Comparison of ENCODE assay signal across 9 cellular contexts in genomic region chr22:49935561-49935960, GRCh38. TPM values are rescaled to one million over a fixed set of nuclear protein-coding genes. Genes with fewer than 3 reads are reported as not detected.
A peak's percentile ranks its signal among the peaks of the same experiment; 100 is the strongest.
DNase-seq lines count a peak whose midpoint lies in the region; ATAC-seq and TF ChIP-seq lines count a peak whose summit lies in the region.
"Had no signal": no experiment of that assay in that cellular context is flagged by ENCODE, and none has a peak within 500 bp of the region (broad histone marks: within the 10 kb centered on the region; RNA-seq: fewer than 3 reads in every experiment).

No MANE protein-coding gene starts in this region.

- H3K27ac Mint-ChIP-seq in activated CD4-positive, alpha-beta T cell treated with anti-CD3 and anti-CD28 coated beads for 36 hours: no peak overlapping the region
- H3K27ac Mint-ChIP-seq in nephron progenitor cell: no peak overlapping the region

- peaks cover 49% of the 10 kb centered on the region for H3K4me1 Mint-ChIP-seq in activated CD4-positive, alpha-beta T cell treated with anti-CD3 and anti-CD28 coated beads for 36 hours
- H3K4me1 Mint-ChIP-seq in nephron progenitor cell: peaks cover 36% of the 10 kb centered on the region

- no peaks in the 10 kb centered on the region for H3K27me3 Mint-ChIP-seq in activated CD4-positive, alpha-beta T cell treated with anti-CD3 and anti-CD28 coated beads for 36 hours
- H3K27me3 Mint-ChIP-seq in nephron progenitor cell (ENCODE audit: low read depth, poor library complexity): peaks cover 32% of the 10 kb centered on the region

- no peak overlapping the region for H3K4me3 Mint-ChIP-seq in activated CD4-positive, alpha-beta T cell treated with anti-CD3 and anti-CD28 coated beads for 36 hours
- no peak overlapping the region for H3K4me3 Mint-ChIP-seq in nephron progenitor cell

- no peaks in the 10 kb centered on the region for H3K9me3 Mint-ChIP-seq in activated CD4-positive, alpha-beta T cell treated with anti-CD3 and anti-CD28 coated beads for 36 hours (ENCODE audit: low read depth)
- H3K9me3 Mint-ChIP-seq in nephron progenitor cell: no peaks in the 10 kb centered on the region
- H3K9me3 Mint-ChIP-seq: activated naive CD4-positive, alpha-beta T cell treated with anti-CD3 and anti-CD28 coated beads, Interleukin-2, amount 50 U/mL, for 72 hours had no signal

- POLR2A ChIA-PET in activated CD4-positive, alpha-beta T cell treated with anti-CD3 and anti-CD28 coated beads for 36 hours (lab: Charles Lee): interaction anchor here (0.6 to 3.2 kb wide), 8 partner anchors 16 to 44 kb away, joined by 3 to 46 read pairs (median 5); partner anchors contain the start of gene PIM3
- POLR2A ChIA-PET in RWPE1 (lab: Yijun Ruan, JAX; ENCODE audit: low non-redundant PET): interaction anchor here (0.8 to 1.7 kb wide), 3 partner anchors 11 to 27 kb away, joined by 3 to 10 read pairs (median 4); no protein-coding TSS in a partner anchor

- TF ChIP-seq CTCF in RWPE1 (conservative IDR thresholded peaks at IDR 0.05; ENCODE audit: low read depth): no peak
- TF ChIP-seq CTCF in fibroblast of mammary gland (conservative IDR thresholded peaks at IDR 0.05; ENCODE audit: control insufficient read depth, insufficient read depth, low read depth, low read length): no peak
- no peak for TF ChIP-seq CTCF in nephron progenitor cell (IDR thresholded peaks at IDR 0.05)

- no peak for ATAC-seq in activated CD4-positive, alpha-beta T cell treated with anti-CD3 and anti-CD28 coated beads for 36 hours
- no peak for ATAC-seq in HG02981 (IDR thresholded peaks at IDR 0.05; ENCODE audit: unreplicated experiment)

- DNase-seq in activated CD4-positive, alpha-beta T cell treated with anti-CD3 and anti-CD28 coated beads, Interleukin-2, amount 50 U/mL, for 4 hours: peak; percentile 52 to 65
- no peak for DNase-seq in activated CD4-positive, alpha-beta T cell treated with anti-CD3 and anti-CD28 coated beads for 36 hours
- DNase-seq in RWPE1 (ENCODE audit: low spot score) (no peak), fibroblast of mammary gland (ENCODE audit: low read depth) (peak; percentile 27), GM03348 (ENCODE audit: low spot score) (no peak), nephron progenitor cell (no peak)
- DNase-seq in stimulated activated naive CD4-positive, alpha-beta T cell (lab: John Stamatoyannopoulos, UW): peak in 4 of 6 experiments; percentile 44 to 59 (median 53)

- H3K27ac ChIP-seq in RWPE1: peak overlapping the region; percentile 83

- intact Hi-C loops in activated CD4-positive, alpha-beta T cell treated with anti-CD3 and anti-CD28 coated beads for 36 hours (cut with DNase I, micrococcal nuclease): loop anchor here in 1 of 2 experiments (10.0 kb wide), 1 partner anchor 259 kb away; no protein-coding TSS in a partner anchor

- peaks cover 3% of the 10 kb centered on the region for H3K36me3 Mint-ChIP-seq in activated CD4-positive, alpha-beta T cell treated with anti-CD3 and anti-CD28 coated beads for 36 hours (ENCODE audit: low read depth)
- H3K36me3 Mint-ChIP-seq in nephron progenitor cell (ENCODE audit: low read depth): no peaks in the 10 kb centered on the region

- H3K4me3 ChIP-seq in fibroblast of mammary gland (ENCODE audit: control insufficient read depth, low read depth, low read length): no peak overlapping the region

- CTCF ChIA-PET in activated CD4-positive, alpha-beta T cell treated with anti-CD3 and anti-CD28 coated beads for 36 hours (lab: Charles Lee): interaction anchor here (0.7 kb wide), 2 partner anchors 8 to 168 kb away, joined by 3 to 4 read pairs; no protein-coding TSS in a partner anchor
- CTCF ChIA-PET in RWPE1 (lab: Yijun Ruan, JAX): no interaction called here

RNA-seq across cellular contexts. Expression of gene CRELD2, which starts 17.1 kb away (rescaled TPM):
- total RNA-seq in activated CD4-positive, alpha-beta T cell treated with anti-CD3 and anti-CD28 coated beads for 36 hours: 10 to 100 TPM; 15.2 to 16.4 TPM

RNA-seq across cellular contexts. Expression of gene ALG12, which starts 17.3 kb away (rescaled TPM):
- 10 to 100 TPM; 13.6 to 13.7 TPM for total RNA-seq in activated CD4-positive, alpha-beta T cell treated with anti-CD3 and anti-CD28 coated beads for 36 hours

RNA-seq across cellular contexts. Expression of gene PIM3, which starts 25.0 kb away (rescaled TPM):
- 100 to 1,000 TPM; 127 to 165 TPM for total RNA-seq in activated CD4-positive, alpha-beta T cell treated with anti-CD3 and anti-CD28 coated beads for 36 hours

Comparison
In these comparisons a context has a peak if more than half of its experiments do, and no peak if none do; other contexts are left out.
1. DNase-seq: peak in activated CD4-positive, alpha-beta T cell treated with anti-CD3 and anti-CD28 coated beads, Interleukin-2, amount 50 U/mL, for 4 hours (2 of 2), fibroblast of mammary gland (single experiment) and stimulated activated naive CD4-positive, alpha-beta T cell (4 of 6); none in activated CD4-positive, alpha-beta T cell treated with anti-CD3 and anti-CD28 coated beads for 36 hours (single experiment), RWPE1 (single experiment), GM03348 (single experiment) and nephron progenitor cell (single experiment).